In the genomic region with DNA sequence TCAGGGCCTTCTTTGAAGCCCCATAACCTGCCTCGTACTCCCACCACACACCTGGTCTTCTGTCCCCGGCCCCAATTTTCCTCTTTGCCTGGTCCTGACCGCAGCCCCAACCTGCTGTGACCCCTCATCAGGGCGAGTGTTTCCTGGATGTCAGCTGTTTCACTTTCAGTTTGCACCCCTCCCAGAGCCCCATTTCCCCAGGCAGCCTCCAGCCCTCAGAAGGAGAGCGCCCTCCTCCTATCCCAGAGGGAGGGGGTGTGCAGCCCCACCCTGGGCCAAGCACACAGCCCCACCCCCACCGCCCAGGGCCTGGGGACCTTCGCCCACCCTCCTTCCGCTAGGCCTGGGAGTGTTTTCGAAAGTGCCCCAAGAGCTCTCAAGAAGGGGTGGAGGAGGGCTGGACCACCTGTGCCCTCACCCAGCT, we compare ENCODE assay signal across 8 cellular contexts. TPM values are rescaled to one million over a fixed set of nuclear protein-coding genes. Genes with fewer than 3 reads are reported as not detected.
A peak's percentile ranks its signal among the peaks of the same experiment; 100 is the strongest.
DNase-seq lines count a peak whose midpoint lies in the region; ATAC-seq, FAIRE-seq and TF ChIP-seq lines count a peak whose summit lies in the region.

No MANE protein-coding gene starts in this region.

- peak overlapping the region; percentile 97 for H3K27ac Mint-ChIP-seq in CD4-positive, alpha-beta T cell
- H3K27ac Mint-ChIP-seq in naive thymus-derived CD4-positive, alpha-beta T cell: peak overlapping the region; percentile 94 to 99 (median 97)

- no peak for TF ChIP-seq CTCF in CD4-positive, alpha-beta T cell (IDR thresholded peaks at IDR 0.05)
- no peak for TF ChIP-seq CTCF in OCI-LY3 (IDR thresholded peaks at IDR 0.05; ENCODE audit: low read depth, low read length)
- no peak for TF ChIP-seq CTCF in brain microvascular endothelial cell (IDR thresholded peaks at IDR 0.05; ENCODE audit: low read depth, low read length, missing control alignments)

- H2AFZ ChIP-seq in OCI-LY3 (ENCODE audit: low read depth, low read length): no peak overlapping the region

- peak overlapping the region; percentile 92 for H3K4me2 ChIP-seq in OCI-LY3 (ENCODE audit: low read length)

- POLR2A ChIA-PET in CD4-positive, alpha-beta T cell (lab: Charles Lee): interaction anchor here (0.6 to 2.5 kb wide), 13 partner anchors 8 to 607 kb away, joined by 3 to 47 read pairs (median 6); a partner anchor contains a TSS
- POLR2A ChIA-PET in naive thymus-derived CD4-positive, alpha-beta T cell (lab: Charles Lee): interaction anchor here (0.6 to 2.2 kb wide), 7 partner anchors 8 to 658 kb away, joined by 3 to 8 read pairs (median 3); a partner anchor contains a TSS

- H4K20me1 ChIP-seq in OCI-LY3 (ENCODE audit: insufficient read depth, low read length): no peaks in the 10 kb centered on the region

- no peaks in the 10 kb centered on the region for H3K27me3 ChIP-seq in CD4-positive, alpha-beta T cell (ENCODE audit: control insufficient read depth, insufficient read depth, low read length)
- H3K27me3 ChIP-seq in OCI-LY3 (ENCODE audit: low read depth, low read length): no peaks in the 10 kb centered on the region
- H3K27me3 ChIP-seq in brain microvascular endothelial cell (replicated peaks): no peaks in the 10 kb centered on the region
- no peaks in the 10 kb centered on the region for H3K27me3 ChIP-seq in naive thymus-derived CD4-positive, alpha-beta T cell (ENCODE audit: control insufficient read depth in 2 of 2, insufficient read depth in 2 of 2, low read length in 2 of 2)

- peaks cover 25% of the 10 kb centered on the region for H3K79me2 ChIP-seq in OCI-LY3 (ENCODE audit: low read length)

- H3K4me3 ChIP-seq in OCI-LY3 (ENCODE audit: low read length) (peak overlapping the region; percentile 100), brain microvascular endothelial cell (ENCODE audit: low read depth, low read length) (peak overlapping the region; percentile 85)
- H3K4me3 ChIP-seq in naive thymus-derived CD4-positive, alpha-beta T cell (ENCODE audit: low read length): peak overlapping the region; percentile 92

- no peaks in the 10 kb centered on the region for H3K9me3 ChIP-seq in CD4-positive, alpha-beta T cell (ENCODE audit: control insufficient read depth, low read length)
- no peaks in the 10 kb centered on the region for H3K9me3 ChIP-seq in OCI-LY3 (ENCODE audit: insufficient read depth, low read length)
- no peaks in the 10 kb centered on the region for H3K9me3 ChIP-seq in naive thymus-derived CD4-positive, alpha-beta T cell (ENCODE audit: control insufficient read depth in 2 of 3, low read length in 3 of 3)

- no peaks in the 10 kb centered on the region for H3K9me3 Mint-ChIP-seq in CD4-positive, alpha-beta T cell
- peaks cover 0 to 4% (median 0%) of the 10 kb centered on the region in 11 donors for H3K9me3 Mint-ChIP-seq in naive thymus-derived CD4-positive, alpha-beta T cell

- H3K36me3 Mint-ChIP-seq in CD4-positive, alpha-beta T cell (ENCODE audit: low read depth): peaks cover 60% of the 10 kb centered on the region
- H3K36me3 Mint-ChIP-seq in naive thymus-derived CD4-positive, alpha-beta T cell: peaks cover 0 to 28% (median 8%) of the 10 kb centered on the region in 5 donors

- H3K4me1 ChIP-seq in OCI-LY3 (ENCODE audit: low read length): peaks cover 12% of the 10 kb centered on the region
- peaks cover 13 to 24% of the 10 kb centered on the region in 2 donors for H3K4me1 ChIP-seq in naive thymus-derived CD4-positive, alpha-beta T cell (ENCODE audit: control insufficient read depth in 2 of 2, insufficient read depth in 2 of 2, low read length in 2 of 2)

- peaks cover 34% of the 10 kb centered on the region for H3K4me1 Mint-ChIP-seq in CD4-positive, alpha-beta T cell (ENCODE audit: low read depth)
- H3K4me1 Mint-ChIP-seq in naive thymus-derived CD4-positive, alpha-beta T cell: peaks cover 23 to 36% (median 32%) of the 10 kb centered on the region in 7 donors

- in situ Hi-C loops in brain microvascular endothelial cell (cut with HindIII; ENCODE audit: low pct_ligation_motif_present, low sequenced_read_pairs): no loop called here

- H3K36me3 ChIP-seq in OCI-LY3 (replicated peaks; ENCODE audit: low read depth, low read length): peaks cover 11% of the 10 kb centered on the region
- peaks cover 36% of the 10 kb centered on the region for H3K36me3 ChIP-seq in brain microvascular endothelial cell (replicated peaks)
- H3K36me3 ChIP-seq in naive thymus-derived CD4-positive, alpha-beta T cell (ENCODE audit: control insufficient read depth in 2 of 3, insufficient read depth in 3 of 3, low read length in 3 of 3): peaks cover 22 to 33% (median 23%) of the 10 kb centered on the region in 3 experiments

- H3K27ac ChIP-seq in CD4-positive, alpha-beta T cell (ENCODE audit: low read depth, low read length): peak overlapping the region; percentile 82
- H3K27ac ChIP-seq in OCI-LY3 (ENCODE audit: low read length) (peak overlapping the region; percentile 55), brain microvascular endothelial cell (no peak overlapping the region)
- H3K27ac ChIP-seq in naive thymus-derived CD4-positive, alpha-beta T cell (ENCODE audit: low read depth, low read length): peak overlapping the region; percentile 83

- peak in 6 of 10 experiments; percentile 27 to 50 (median 32) for DNase-seq in CD4-positive, alpha-beta T cell
- no peak for DNase-seq in brain microvascular endothelial cell
- DNase-seq in naive thymus-derived CD4-positive, alpha-beta T cell: peak in 8 of 9 donors; percentile 38 to 68 (median 48)
- DNase-seq in frontal cortex (ENCODE audit: low spot score in 2 of 2): no peak
- no peak for DNase-seq in epidermal melanocyte (ENCODE audit: insufficient read length, low spot score)
- DNase-seq in cortex of kidney (lab: John Stamatoyannopoulos, UW): no peak

- intact Hi-C loops in CD4-positive, alpha-beta T cell (cut with DNase I, micrococcal nuclease): loop anchor here (2.0 to 10.0 kb wide), 3 partner anchors 46 to 304 kb away; a partner anchor contains a TSS
- intact Hi-C loops in naive thymus-derived CD4-positive, alpha-beta T cell (cut with micrococcal nuclease): no loop called here

- peak overlapping the region; percentile 92 for H3K9ac ChIP-seq in OCI-LY3 (ENCODE audit: low read length)

- FAIRE-seq in frontal cortex (lab: Jason Lieb, UNC): no peak

- CTCF ChIA-PET in CD4-positive, alpha-beta T cell (lab: Charles Lee): interaction anchor here (0.8 to 1.1 kb wide), 2 partner anchors 14 to 153 kb away, joined by 3 to 4 read pairs; no protein-coding TSS in a partner anchor
- CTCF ChIA-PET in naive thymus-derived CD4-positive, alpha-beta T cell (lab: Charles Lee): interaction anchor here (1.4 to 1.9 kb wide), 3 partner anchors 8 to 124 kb away, joined by 3 to 9 read pairs (median 5); a partner anchor contains a TSS

- peak overlapping the region; percentile 96 for H3K4me3 Mint-ChIP-seq in CD4-positive, alpha-beta T cell
- H3K4me3 Mint-ChIP-seq in naive thymus-derived CD4-positive, alpha-beta T cell: peak overlapping the region; percentile 93 to 99 (median 96)

- H3K27me3 Mint-ChIP-seq in CD4-positive, alpha-beta T cell: no peaks in the 10 kb centered on the region
- no peaks in the 10 kb centered on the region for H3K27me3 Mint-ChIP-seq in naive thymus-derived CD4-positive, alpha-beta T cell

- peak; percentile 40 for ATAC-seq in CD4-positive, alpha-beta T cell (ENCODE audit: poor library complexity)
- peak; percentile 43 for ATAC-seq in naive thymus-derived CD4-positive, alpha-beta T cell
- no peak for ATAC-seq in GM21737 (IDR thresholded peaks at IDR 0.05; ENCODE audit: unreplicated experiment)

RNA-seq across cellular contexts. Expression of a gene that starts 1.5 kb away (rescaled TPM):
- 10 to 100 TPM; 38.3 to 40.8 TPM for total RNA-seq in CD4-positive, alpha-beta T cell
- 10 to 100 TPM; 16.9 to 78.8 (median 22.0) TPM for total RNA-seq in naive thymus-derived CD4-positive, alpha-beta T cell
- polyA plus RNA-seq in naive thymus-derived CD4-positive, alpha-beta T cell: 10 to 100 TPM in 1 of 2 donors, 1 to 10 TPM in 1; 9.6 to 21.7 TPM
- 2.9 TPM for total RNA-seq in frontal cortex

RNA-seq across cellular contexts. Expression of a gene that starts 42.5 kb away (rescaled TPM):
- total RNA-seq in CD4-positive, alpha-beta T cell: 10 to 100 TPM; 44.5 to 45.5 TPM
- total RNA-seq in naive thymus-derived CD4-positive, alpha-beta T cell: 10 to 100 TPM; 35.6 to 65.7 (median 47.7) TPM
- polyA plus RNA-seq in naive thymus-derived CD4-positive, alpha-beta T cell: 1 to 10 TPM; 1.7 to 7.3 TPM
- total RNA-seq in frontal cortex: 1.2 TPM

Comparison
In these comparisons a context has a peak if more than half of its experiments do, and no peak if none do; other contexts are left out.
1. DNase-seq: peak in CD4-positive, alpha-beta T cell (6 of 10) and naive thymus-derived CD4-positive, alpha-beta T cell (8 of 9); none in brain microvascular endothelial cell (single experiment), frontal cortex (0 of 2), epidermal melanocyte (single experiment) and cortex of kidney (single experiment).
2. RNA of a gene that starts 42.5 kb away (total RNA-seq): 35.6 to 65.7 TPM in naive thymus-derived CD4-positive, alpha-beta T cell and 44.5 to 45.5 TPM in CD4-positive, alpha-beta T cell; 1.2 TPM in frontal cortex (single experiment); every median in the first group is over 10 times any median in the second.
3. intact Hi-C loops: an anchor here in CD4-positive, alpha-beta T cell (2.0 to 10.0 kb wide); none called in naive thymus-derived CD4-positive, alpha-beta T cell.
4. Peak in every context shown above with its lines, with median percentiles within 50 percentile points of each other: H3K4me3 ChIP-seq.